20 cellular contexts compared by ENCODE assay signal in genomic region chr2:228771719-228772254, GRCh38.
DNase-seq lines count a peak whose midpoint lies in the region; ATAC-seq and TF ChIP-seq lines count a peak whose summit lies in the region.
"Had no signal": no experiment of that assay in that cellular context is flagged by ENCODE, and none has a peak within 500 bp of the region (broad histone marks: within the 10 kb centered on the region; RNA-seq: fewer than 3 reads in every experiment).

No MANE protein-coding gene starts in this region.

- H3K4me3 ChIP-seq in breast epithelium: no peak overlapping the region
- H3K4me3 ChIP-seq in mammary epithelial cell (replicated peaks in 1 of 3; ENCODE audit: insufficient read depth in 1 of 3, low read depth in 2 of 3, low read length in 3 of 3): no peak overlapping the region
- no peak overlapping the region for H3K4me3 ChIP-seq in skeletal muscle cell (ENCODE audit: low read depth, low read length)
- H3K4me3 ChIP-seq in aorta (ENCODE audit: low read length in 2 of 2): no peak overlapping the region

- no peaks in the 10 kb centered on the region for H3K79me2 ChIP-seq in mammary epithelial cell (ENCODE audit: insufficient read depth, low read length)

- ATAC-seq in aorta (ENCODE audit: low FRiP score): peak; percentile 68
- ATAC-seq: esophagus mucosa; natural killer cell treated with Interleukin-12 subunit alpha and Interleukin-12 subunit beta and Interleukin-15 and Interleukin-18, amount 100 ng/mL, for 72 hours had no signal

- H3K9me3 ChIP-seq in breast epithelium: no peaks in the 10 kb centered on the region
- no peaks in the 10 kb centered on the region for H3K9me3 ChIP-seq in mammary epithelial cell (replicated peaks; ENCODE audit: insufficient read depth, low read length)
- H3K9me3 ChIP-seq in aorta (ENCODE audit: control insufficient read depth, low read length): no peaks in the 10 kb centered on the region
- H3K9me3 ChIP-seq: BE2C had no signal

- CTCF ChIA-PET in mammary epithelial cell (lab: Charles Lee; ENCODE audit: low non-redundant PET): no interaction called here

- dilution Hi-C loops in mammary epithelial cell (cut with HindIII; ENCODE audit: low sequenced_read_pairs): no loop called here

- H3K36me3 ChIP-seq in breast epithelium (no peaks in the 10 kb centered on the region), mammary epithelial cell (ENCODE audit: insufficient read depth, low read length) (no peaks in the 10 kb centered on the region), aorta (ENCODE audit: control insufficient read depth in 1 of 2, insufficient read depth in 2 of 2, low read length in 1 of 2) (no peaks in the 10 kb centered on the region)
- H3K36me3 ChIP-seq: BE2C had no signal

- in situ Hi-C loops in mammary epithelial cell (cut with MboI; ENCODE audit: low sequenced_read_pairs in 2 of 2): no loop called here

- H3K27me3 ChIP-seq in breast epithelium (no peaks in the 10 kb centered on the region), mammary epithelial cell (ENCODE audit: insufficient read depth, low read length) (no peaks in the 10 kb centered on the region), aorta (ENCODE audit: control insufficient read depth in 1 of 2, insufficient read depth in 2 of 2, low read length in 1 of 2) (no peaks in the 10 kb centered on the region)
- H3K27me3 ChIP-seq: BE2C had no signal

- no TSS peak for BruUV-seq in mammary epithelial cell (replicated peaks; lab: Mats Ljungman, UMichigan)

- H4K20me1 ChIP-seq in mammary epithelial cell (ENCODE audit: insufficient read depth, low read length): no peaks in the 10 kb centered on the region

- TF ChIP-seq CTCF in breast epithelium (IDR thresholded peaks at IDR 0.05): no peak
- TF ChIP-seq CTCF in mammary epithelial cell (conservative IDR thresholded peaks at IDR 0.05 in 1 of 2, IDR thresholded peaks at IDR 0.05 in 1 of 2; ENCODE audit: extremely low read depth in 1 of 2, insufficient read depth in 1 of 2, low read depth in 1 of 2, low read length in 2 of 2): no peak

- H3K9ac ChIP-seq in mammary epithelial cell (ENCODE audit: insufficient read depth, low read length): no peak overlapping the region

- H3K4me2 ChIP-seq in mammary epithelial cell (ENCODE audit: insufficient read depth, low read depth, low read length): no peak overlapping the region

- no peaks in the 10 kb centered on the region for H3K4me1 ChIP-seq in breast epithelium
- no peaks in the 10 kb centered on the region for H3K4me1 ChIP-seq in mammary epithelial cell (ENCODE audit: insufficient read depth, low read length)
- peaks cover 0 to 7% of the 10 kb centered on the region in 2 donors for H3K4me1 ChIP-seq in aorta (ENCODE audit: control insufficient read depth in 1 of 2, insufficient read depth in 2 of 2, low read length in 2 of 2)
- H3K4me1 ChIP-seq: BE2C had no signal

- DNase-seq in breast epithelium (ENCODE audit: low spot score in 2 of 2): no peak
- DNase-seq in mammary epithelial cell: no peak
- peak; percentile 7 for DNase-seq in iris pigment epithelial cell (ENCODE audit: low read depth)
- peak; percentile 17 for DNase-seq in skeletal muscle cell (ENCODE audit: low read depth)
- DNase-seq in aorta: no peak
- no peak for DNase-seq in NCI-H2227 (lab: John Stamatoyannopoulos, UW; ENCODE audit: unreplicated experiment)
- no peak for DNase-seq in NCI-H2107 (lab: John Stamatoyannopoulos, UW)
- no peak for DNase-seq in GM19238 (ENCODE audit: insufficient read length, low spot score)
- DNase-seq: activated CD4-positive, alpha-beta T cell treated with anti-CD3 and anti-CD28 coated beads, Interleukin-2, amount 10 ng/mL, durations not matched to agents 7 days and 5 days; BE2C; cerebellar nuclear complex; HFFc6; islet precursor cell; NCI-H2081; NCI-H524; SHP77 treated with DMSO at 0.1 percent for 48 hours; T-helper 1 cell had no signal

- H2AFZ ChIP-seq in mammary epithelial cell (ENCODE audit: low read depth, low read length): no peak overlapping the region

- 81% methylated on average over 2 of the region's 2 CpGs for WGBS in mammary epithelial cell (ENCODE audit: low coverage, missing lambda C conversion rate)
- 56 to 63% methylated on average over 2 of the region's 2 CpGs for WGBS in aorta, 2 donors

- no peak for TF ChIP-seq POLR2A in breast epithelium (IDR thresholded peaks at IDR 0.05)

- intact Hi-C loops in breast epithelium (cut with DNase I; ENCODE audit: low total_unique reads) (no loop called here), mammary epithelial cell (cut with micrococcal nuclease) (no loop called here), aorta (cut with DNase I) (no loop called here)

- peak overlapping the region; percentile 46 to 80 for H3K27ac ChIP-seq in breast epithelium
- H3K27ac ChIP-seq in mammary epithelial cell (ENCODE audit: insufficient read depth, low read depth, low read length): no peak overlapping the region
- no peak overlapping the region for H3K27ac ChIP-seq in aorta (ENCODE audit: low read depth in 1 of 2, low read length in 2 of 2)
- H3K27ac ChIP-seq: 22Rv1 had no signal

Comparison
In these comparisons a context has a peak if more than half of its experiments do, and no peak if none do; other contexts are left out.
1. H3K27ac ChIP-seq: peak in breast epithelium (2 of 2); none in mammary epithelial cell (single experiment) and aorta (0 of 2).
2. DNase-seq: peak in iris pigment epithelial cell (single experiment) and skeletal muscle cell (single experiment); none in breast epithelium (0 of 2), mammary epithelial cell (single experiment), aorta (0 of 2), NCI-H2227 (single experiment), NCI-H2107 (single experiment) and GM19238 (single experiment).